ENCODE assay signal across 27 cellular contexts in genomic region chr1:193421487-193421886, GRCh38.
"Had no signal": no experiment of that assay in that cellular context is flagged by ENCODE, and none has a peak within 500 bp of the region (broad histone marks: within the 10 kb centered on the region; RNA-seq: fewer than 3 reads in every experiment).

No MANE protein-coding gene starts in this region.

- H3K4me3 ChIP-seq: breast epithelium, esophagus squamous epithelium, pancreas, psoas muscle, spleen, suprapubic skin, tibial nerve had no signal

- H3K36me3 ChIP-seq: breast epithelium, esophagus squamous epithelium, neutrophil, pancreas, spleen, suprapubic skin, tibial nerve, WERI-Rb-1 had no signal

- H3K4me3 Mint-ChIP-seq: activated CD4-positive, alpha-beta memory T cell treated with anti-CD3 and anti-CD28 coated beads for 36 hours; activated CD4-positive, alpha-beta T cell treated with anti-CD3 and anti-CD28 coated beads, Interleukin-2, amount 10 ng/mL, durations not matched to agents 24 days and 14 days; activated naive CD4-positive, alpha-beta T cell treated with anti-CD3 and anti-CD28 coated beads for 36 hours; activated T-helper 1 cell treated with anti-CD3 and anti-CD28 coated beads, Interleukin-12 subunit alpha, Interleukin-12 subunit beta, Interleukin-2, Interleukin-4 antibody, amounts not matched to agents 30 ng/mL and 10 ng/mL and 1 ng/mL, durations not matched to agents 14 hours and 24 hours and 36 hours; central memory CD8-positive, alpha-beta T cell; dendritic cell treated with granulocyte-macrophage colony-stimulating factor and Interleukin-4, amounts not matched to agents 40 ng/mL and 50 ng/mL, for 4 days; nephron; T-helper 1 cell treated with Interleukin-12 subunit alpha and Interleukin-12 subunit beta and Interleukin-4 antibody, amounts not matched to agents 30 μg/mL and 1 μg/mL, for 36 hours had no signal

- H3K4me1 ChIP-seq: breast epithelium had no signal

- H3K9me3 ChIP-seq: breast epithelium, esophagus squamous epithelium, neutrophil, pancreas, psoas muscle, spleen, suprapubic skin, tibial nerve had no signal

- ATAC-seq: activated CD4-positive, CD25-positive, alpha-beta regulatory T cell treated with anti-CD3 and anti-CD28 coated beads, Interleukin-2, amount 50 U/mL, for 24 hours; pancreas; psoas muscle had no signal

- DNase-seq: activated CD4-positive, alpha-beta memory T cell treated with anti-CD3 and anti-CD28 coated beads for 36 hours; activated CD4-positive, alpha-beta T cell treated with anti-CD3 and anti-CD28 coated beads, Interleukin-2, amount 10 ng/mL, durations not matched to agents 24 days and 14 days; activated CD8-positive, alpha-beta memory T cell treated with anti-CD3 and anti-CD28 coated beads, Interleukin-2, amount 50 U/mL, for 4 hours; activated effector memory CD4-positive, alpha-beta T cell treated with anti-CD3 and anti-CD28 coated beads, Interleukin-2, amount 50 U/mL, for 16 hours; activated naive CD4-positive, alpha-beta T cell treated with anti-CD3 and anti-CD28 coated beads for 36 hours; activated T-cell treated with anti-CD3 and anti-CD28 coated beads, Interleukin-2, amount 50 U/mL, for 1 hour; esophagus squamous epithelium; foreskin melanocyte; mammary epithelial cell; pancreas; psoas muscle; right cardiac atrium; spleen; stimulated activated naive CD4-positive, alpha-beta T cell; T1000; WERI-Rb-1 had no signal

- H3K9me3 Mint-ChIP-seq: activated CD4-positive, alpha-beta memory T cell treated with anti-CD3 and anti-CD28 coated beads for 36 hours; activated naive CD4-positive, alpha-beta T cell treated with anti-CD3 and anti-CD28 coated beads for 36 hours; activated T-helper 1 cell treated with anti-CD3 and anti-CD28 coated beads, Interleukin-12 subunit alpha, Interleukin-12 subunit beta, Interleukin-2, Interleukin-4 antibody, amounts not matched to agents 30 ng/mL and 10 ng/mL and 1 ng/mL, durations not matched to agents 14 hours and 24 hours and 36 hours; central memory CD8-positive, alpha-beta T cell; dendritic cell treated with granulocyte-macrophage colony-stimulating factor and Interleukin-4, amounts not matched to agents 40 ng/mL and 50 ng/mL, for 4 days; nephron had no signal

- H3K36me3 Mint-ChIP-seq: activated CD4-positive, alpha-beta memory T cell treated with anti-CD3 and anti-CD28 coated beads for 36 hours had no signal

- H3K27me3 ChIP-seq: breast epithelium, esophagus squamous epithelium, neutrophil, pancreas, spleen, suprapubic skin, tibial nerve had no signal

- H3K27ac Mint-ChIP-seq: activated CD4-positive, alpha-beta memory T cell treated with anti-CD3 and anti-CD28 coated beads for 36 hours; activated CD4-positive, alpha-beta T cell treated with anti-CD3 and anti-CD28 coated beads, Interleukin-2, amount 10 ng/mL, durations not matched to agents 24 days and 14 days; activated naive CD4-positive, alpha-beta T cell treated with anti-CD3 and anti-CD28 coated beads for 36 hours; activated T-helper 1 cell treated with anti-CD3 and anti-CD28 coated beads, Interleukin-12 subunit alpha, Interleukin-12 subunit beta, Interleukin-2, Interleukin-4 antibody, amounts not matched to agents 30 ng/mL and 10 ng/mL and 1 ng/mL, durations not matched to agents 14 hours and 24 hours and 36 hours; dendritic cell treated with granulocyte-macrophage colony-stimulating factor and Interleukin-4, amounts not matched to agents 40 ng/mL and 50 ng/mL, for 4 days; nephron; T-helper 1 cell treated with Interleukin-12 subunit alpha and Interleukin-12 subunit beta and Interleukin-4 antibody, amounts not matched to agents 30 μg/mL and 1 μg/mL, for 36 hours had no signal

- H3K27me3 Mint-ChIP-seq: activated CD4-positive, alpha-beta memory T cell treated with anti-CD3 and anti-CD28 coated beads for 36 hours; activated CD4-positive, alpha-beta T cell treated with anti-CD3 and anti-CD28 coated beads, Interleukin-2, amount 10 ng/mL, durations not matched to agents 24 days and 14 days; central memory CD8-positive, alpha-beta T cell; dendritic cell treated with granulocyte-macrophage colony-stimulating factor and Interleukin-4, amounts not matched to agents 40 ng/mL and 50 ng/mL, for 4 days had no signal

- FAIRE-seq: pancreas had no signal

- H3K27ac ChIP-seq: breast epithelium, epithelial cell of prostate, esophagus squamous epithelium, neutrophil, pancreas, psoas muscle, spleen, suprapubic skin, tibial nerve, WERI-Rb-1 had no signal
